ENCODE assay signal across 9 cellular contexts in the genomic region with DNA sequence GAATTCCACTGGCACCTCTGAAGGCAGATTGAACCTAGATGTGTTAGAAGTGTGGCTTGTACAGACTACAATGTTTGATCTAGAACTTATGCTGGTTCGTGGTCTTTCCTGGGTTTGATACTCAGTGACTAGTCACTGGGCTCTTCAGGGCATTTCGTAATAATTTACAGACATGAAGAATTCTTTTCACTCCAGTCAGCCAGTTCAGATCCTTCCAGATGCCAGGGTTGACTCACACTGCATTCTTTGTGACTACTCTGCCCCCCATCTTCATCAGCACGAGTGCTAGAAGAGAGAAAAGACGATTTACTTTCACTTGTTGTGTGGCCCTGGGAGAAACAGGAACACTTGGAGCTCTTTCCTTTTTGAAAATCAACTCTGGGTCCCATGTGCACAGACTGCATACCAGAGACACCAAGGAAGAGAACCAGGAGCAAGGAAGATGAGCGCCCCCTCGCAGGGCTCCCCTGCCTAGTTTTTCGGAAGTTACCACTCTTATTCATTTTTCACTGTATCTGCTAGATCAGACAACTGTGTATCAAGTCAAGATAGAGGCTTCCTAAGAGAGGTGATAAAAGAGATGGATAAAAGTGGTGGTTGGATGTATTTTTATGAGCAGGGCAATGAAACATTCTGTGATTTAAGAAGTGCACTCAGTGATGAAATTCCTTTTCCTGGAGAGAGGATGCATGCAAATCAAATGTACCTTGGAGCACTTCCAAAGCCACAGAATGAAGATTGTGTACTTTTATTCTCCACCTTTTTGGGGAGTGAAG. TPM values are rescaled to one million over a fixed set of nuclear protein-coding genes. Genes with fewer than 3 reads are reported as not detected.
DNase-seq lines count a peak whose midpoint lies in the region; TF ChIP-seq lines count a peak whose summit lies in the region.
"Had no signal": no experiment of that assay in that cellular context is flagged by ENCODE, and none has a peak within 500 bp of the region (broad histone marks: within the 10 kb centered on the region; RNA-seq: fewer than 3 reads in every experiment).

No MANE protein-coding gene starts in this region.

- H2BK15ac ChIP-seq in mesenchymal stem cell (ENCODE audit: low read depth, poor library complexity, severe bottlenecking) = peak overlapping the region; percentile 85

- H3K9me3 ChIP-seq in A673 (ENCODE audit: low read depth, low read length, poor library complexity, severe bottlenecking) (no peaks in the 10 kb centered on the region), KOPT-K1 (ENCODE audit: insufficient read depth, low read length, poor library complexity, severe bottlenecking) (no peaks in the 10 kb centered on the region), mesenchymal stem cell (ENCODE audit: control insufficient read depth, low read length) (no peaks in the 10 kb centered on the region)

- intact Hi-C loops in A673 (cut with micrococcal nuclease; ENCODE audit: unreplicated experiment) = no loop called here
- intact Hi-C loops in activated CD4-positive, alpha-beta memory T cell treated with anti-CD3 and anti-CD28 coated beads for 36 hours (cut with micrococcal nuclease) = no loop called here

- peaks cover 29% of the 10 kb centered on the region for H3K4me1 ChIP-seq in A673 (ENCODE audit: insufficient read depth, low read length, poor library complexity, severe bottlenecking)
- peaks cover 11% of the 10 kb centered on the region for H3K4me1 ChIP-seq in mesenchymal stem cell (ENCODE audit: control insufficient read depth, insufficient read depth, low read depth, low read length)

- in situ Hi-C loops in GM13976 (cut with MboI; ENCODE audit: low sequenced_read_pairs, unreplicated experiment) = no loop called here

- H3K36me3 ChIP-seq in A673 (ENCODE audit: insufficient read depth, low read length, poor library complexity, severe bottlenecking) = no peaks in the 10 kb centered on the region
- H3K36me3 ChIP-seq in KOPT-K1 (ENCODE audit: insufficient read depth, low read length) = peaks cover 4% of the 10 kb centered on the region; the same call in 1 of the 2 replicates
- H3K36me3 ChIP-seq in mesenchymal stem cell (ENCODE audit: control insufficient read depth in 1 of 2, insufficient read depth in 2 of 2, low read depth in 1 of 2, low read length in 2 of 2) = no peaks in the 10 kb centered on the region

- H3K4me3 ChIP-seq in A673 (ENCODE audit: low read depth, low read length, poor library complexity, severe bottlenecking) (peak overlapping the region; percentile 4), mesenchymal stem cell (ENCODE audit: insufficient read depth in 1 of 2, low read depth in 1 of 2, low read length in 2 of 2) (peak overlapping the region; percentile 14 to 76)

- H3K36me3 Mint-ChIP-seq in chondrocyte (ENCODE audit: low read depth) = no peaks in the 10 kb centered on the region
- H3K36me3 Mint-ChIP-seq in activated CD4-positive, alpha-beta memory T cell treated with anti-CD3 and anti-CD28 coated beads for 36 hours = no peaks in the 10 kb centered on the region

- peak overlapping the region; percentile 76 for H3K4me3 Mint-ChIP-seq in chondrocyte (ENCODE audit: unreplicated experiment)
- H3K4me3 Mint-ChIP-seq in activated CD4-positive, alpha-beta memory T cell treated with anti-CD3 and anti-CD28 coated beads for 36 hours = no peak overlapping the region

- peak overlapping the region; percentile 77 for H4K91ac ChIP-seq in mesenchymal stem cell (ENCODE audit: low read length)

- peak overlapping the region; percentile 81 for H2AK5ac ChIP-seq in mesenchymal stem cell (ENCODE audit: low read length, severe bottlenecking)

- peak overlapping the region; percentile 96 for H2BK5ac ChIP-seq in mesenchymal stem cell (ENCODE audit: low read depth, low read length, poor library complexity, severe bottlenecking)

- H3K23ac ChIP-seq in mesenchymal stem cell (ENCODE audit: low read length in 2 of 2) = no peak overlapping the region

- no peaks in the 10 kb centered on the region for H3K27me3 Mint-ChIP-seq in chondrocyte (ENCODE audit: low read depth)
- H3K27me3 Mint-ChIP-seq in activated CD4-positive, alpha-beta memory T cell treated with anti-CD3 and anti-CD28 coated beads for 36 hours = no peaks in the 10 kb centered on the region

- DNase-seq in A673 (ENCODE audit: low spot score) (peak; percentile 75), chondrocyte (ENCODE audit: low spot score) (no peak), mesenchymal stem cell (peak; percentile 99), NCI-H446 treated with DMSO at 0.1 percent for 48 hours (lab: John Stamatoyannopoulos, UW) (no peak), GM13976 (ENCODE audit: low spot score) (no peak)
- no peak for DNase-seq in activated CD4-positive, alpha-beta memory T cell treated with anti-CD3 and anti-CD28 coated beads for 36 hours
- no peak for DNase-seq in activated CD4-positive, alpha-beta T cell treated with anti-CD3 and anti-CD28 coated beads for 1 hour

- no peaks in the 10 kb centered on the region for H3K27me3 ChIP-seq in A673 (replicated peaks; ENCODE audit: insufficient read depth, low read depth, low read length, poor library complexity)
- no peaks in the 10 kb centered on the region for H3K27me3 ChIP-seq in mesenchymal stem cell (ENCODE audit: control insufficient read depth in 1 of 2, insufficient read depth in 1 of 2, low read length in 2 of 2)

- 14% methylated on average over 7 of the region's 7 CpGs for WGBS in mesenchymal stem cell

- peaks cover 88% of the 10 kb centered on the region for H3K4me1 Mint-ChIP-seq in chondrocyte (ENCODE audit: low read depth)
- H3K4me1 Mint-ChIP-seq in activated CD4-positive, alpha-beta memory T cell treated with anti-CD3 and anti-CD28 coated beads for 36 hours (ENCODE audit: low read depth) = peaks cover 3% of the 10 kb centered on the region

- peak overlapping the region; percentile 76 for H3K4me2 ChIP-seq in mesenchymal stem cell (ENCODE audit: low read length, poor library complexity, severe bottlenecking)
- H3K4me2 ChIP-seq: KMS-11 had no signal

- H2AFZ ChIP-seq in mesenchymal stem cell (ENCODE audit: low read depth, low read length) = no peak overlapping the region

- peak overlapping the region; percentile 89 for H3K9ac ChIP-seq in mesenchymal stem cell (ENCODE audit: low read length)
- H3K9ac ChIP-seq: KMS-11 had no signal

- H3K14ac ChIP-seq in mesenchymal stem cell (ENCODE audit: low read length in 2 of 2) = no peak overlapping the region

- peak; percentile 27; the same call in 1 of the 2 replicates for TF ChIP-seq CTCF in A673 (conservative IDR thresholded peaks at IDR 0.05; ENCODE audit: low read depth, low read length)
- TF ChIP-seq CTCF in chondrocyte (IDR thresholded peaks at IDR 0.05) = peak; percentile 55
- no peak for TF ChIP-seq CTCF in GM13976 (IDR thresholded peaks at IDR 0.05; ENCODE audit: borderline replicate concordance, control extremely low read depth, extremely low read depth, insufficient read depth, missing control alignments)

- no peaks in the 10 kb centered on the region for H3K9me3 Mint-ChIP-seq in chondrocyte (ENCODE audit: low read depth)
- no peaks in the 10 kb centered on the region for H3K9me3 Mint-ChIP-seq in activated CD4-positive, alpha-beta memory T cell treated with anti-CD3 and anti-CD28 coated beads for 36 hours

- CTCF ChIA-PET in A673 (lab: Charles Lee) = no interaction called here
- CTCF ChIA-PET in activated CD4-positive, alpha-beta memory T cell treated with anti-CD3 and anti-CD28 coated beads for 36 hours (lab: Charles Lee) = interaction anchor here (0.9 to 1.1 kb wide), 2 partner anchors 49 to 76 kb away, joined by 3 read pairs; no protein-coding TSS in a partner anchor

- peak overlapping the region; percentile 28 for H4K8ac ChIP-seq in mesenchymal stem cell (ENCODE audit: low read length)

- POLR2A ChIA-PET in A673 (lab: Charles Lee; ENCODE audit: low non-redundant PET) = no interaction called here
- POLR2A ChIA-PET in activated CD4-positive, alpha-beta memory T cell treated with anti-CD3 and anti-CD28 coated beads for 36 hours (lab: Charles Lee) = no interaction called here

- peak overlapping the region in 1 of 2 experiments; percentile 75 for H3K18ac ChIP-seq in mesenchymal stem cell (ENCODE audit: low read depth in 1 of 2, low read length in 2 of 2)

- H3K27ac ChIP-seq in A673 (ENCODE audit: low read depth, low read length, poor library complexity, severe bottlenecking) (peak overlapping the region; percentile 44), KOPT-K1 (ENCODE audit: low read depth, low read length, poor library complexity, severe bottlenecking) (peak overlapping the region; percentile 42), mesenchymal stem cell (ENCODE audit: low read length, poor library complexity, severe bottlenecking) (peak overlapping the region; percentile 100)
- H3K27ac ChIP-seq: KMS-11 had no signal

- peak overlapping the region; percentile 100 for H3K27ac Mint-ChIP-seq in chondrocyte (ENCODE audit: unreplicated experiment)
- H3K27ac Mint-ChIP-seq in activated CD4-positive, alpha-beta memory T cell treated with anti-CD3 and anti-CD28 coated beads for 36 hours = no peak overlapping the region

- H3K4ac ChIP-seq in mesenchymal stem cell (ENCODE audit: low read depth in 1 of 2, low read length in 2 of 2) = peak overlapping the region; percentile 8 to 51

- H2BK120ac ChIP-seq in mesenchymal stem cell (ENCODE audit: low read depth, low read length) = peak overlapping the region; percentile 84

- H2BK12ac ChIP-seq in mesenchymal stem cell (ENCODE audit: low read length in 2 of 2) = no peak overlapping the region

- BruUV-seq in A673 (replicated peaks; lab: Mats Ljungman, UMichigan) = no TSS peak

- H3K79me1 ChIP-seq in mesenchymal stem cell (replicated peaks; ENCODE audit: low read length, poor library complexity, severe bottlenecking) = peaks cover 16% of the 10 kb centered on the region

RNA-seq across cellular contexts. Expression of gene EVL, which starts 33.5 kb away (rescaled TPM):
- total RNA-seq in A673 (2021) = 82.9 and 112 TPM in 2 replicates
- 98.9 to 112 TPM (median 104 TPM) in 3 replicates for total RNA-seq in chondrocyte
- 25.6 TPM for polyA plus RNA-seq in mesenchymal stem cell (2013, experiment 1 of 2)
- 23.8 TPM for polyA plus RNA-seq in mesenchymal stem cell (2013, experiment 2 of 2)
- 100 to 1,000 TPM; 174 to 180 TPM for total RNA-seq in activated CD4-positive, alpha-beta memory T cell treated with anti-CD3 and anti-CD28 coated beads for 36 hours

Comparison
In these comparisons a context has a peak if more than half of its experiments do, and no peak if none do; other contexts are left out.
1. DNase-seq: peak in A673 (single experiment) and mesenchymal stem cell (single experiment); none in chondrocyte (single experiment), NCI-H446 treated with DMSO at 0.1 percent for 48 hours (single experiment), GM13976 (single experiment), activated CD4-positive, alpha-beta memory T cell treated with anti-CD3 and anti-CD28 coated beads for 36 hours (single experiment) and activated CD4-positive, alpha-beta T cell treated with anti-CD3 and anti-CD28 coated beads for 1 hour (single experiment).
2. H3K27ac ChIP-seq: peak in every context shown above with its lines; median percentile 100 in mesenchymal stem cell; 44 in A673; 42 in KOPT-K1.